In genomic region chr1:244971524-244972216, GRCh38 we compare ENCODE assay signal across 8 cellular contexts.
DNase-seq lines count a peak whose midpoint lies in the region; ATAC-seq and TF ChIP-seq lines count a peak whose summit lies in the region.

No MANE protein-coding gene starts in this region.

- H3K27ac ChIP-seq in heart right ventricle: peak overlapping the region; percentile 97 to 100 (median 100)
- peak overlapping the region; percentile 96 to 100 (median 100) for H3K27ac ChIP-seq in esophagus muscularis mucosa (replicated peaks in 1 of 4)
- H3K27ac ChIP-seq in trophoblast cell (ENCODE audit: low read depth, low read length): peak overlapping the region; percentile 93

- WGBS in heart right ventricle, 2 donors: 19 to 22% methylated on average over 11 of the region's 11 CpGs
- WGBS in esophagus muscularis mucosa: 17% methylated on average over 11 of the region's 11 CpGs
- no CpG with 5 or more reads among the region's 11 CpGs for WGBS in trophoblast cell (ENCODE audit: extremely low coverage, insufficient coverage, insufficient read length)

- H3K23ac ChIP-seq in trophoblast cell (ENCODE audit: low read length): no peak overlapping the region

- no peak overlapping the region for H2AFZ ChIP-seq in trophoblast cell (ENCODE audit: insufficient read depth, low read length, poor library complexity)

- DNase-seq in heart right ventricle (no peak), Right ventricle myocardium inferior (ENCODE audit: missing footprints) (no peak), T-helper 17 cell (no peak), esophagus muscularis mucosa (ENCODE audit: extremely low spot score) (no peak), trophoblast cell (peak in 1 of 2 donors; percentile 38), NAMALWA (ENCODE audit: low spot score) (no peak), 8988T (no peak), NCI-H2029 (lab: John Stamatoyannopoulos, UW) (no peak)

- no peak overlapping the region for H3K9ac ChIP-seq in trophoblast cell (ENCODE audit: low read length)

- no peak overlapping the region for H3K4ac ChIP-seq in trophoblast cell (ENCODE audit: low read depth, low read length)

- TF ChIP-seq POLR2A in esophagus muscularis mucosa (IDR thresholded peaks at IDR 0.05; ENCODE audit: low read depth): no peak

- peak overlapping the region; percentile 99 for H3K27ac Mint-ChIP-seq in T-helper 17 cell

- peak overlapping the region; percentile 95 for H2BK5ac ChIP-seq in trophoblast cell (ENCODE audit: low read depth, low read length, poor library complexity)

- intact Hi-C loops in heart right ventricle (cut with DNase I) (loop anchor here in 8 of 10 donors (1.0 to 10.0 kb wide), 10 partner anchors 71 to 519 kb away; partner anchors contain the start of genes COX20 (in 4 of the 8), ADSS2 (in 2 of the 8), DESI2 (in 1 of the 8) and HNRNPU (in 1 of the 8)), Right ventricle myocardium inferior (cut with DNase I) (loop anchor here (2.0 to 10.0 kb wide), 3 partner anchors 54 to 517 kb away; partner anchors contain the start of gene ADSS2), esophagus muscularis mucosa (cut with DNase I) (loop anchor here (2.0 kb wide), 2 partner anchors 107 to 137 kb away; partner anchors contain the start of genes COX20 and HNRNPU)

- TF ChIP-seq CTCF in heart right ventricle (IDR thresholded peaks at IDR 0.05) (no peak), esophagus muscularis mucosa (IDR thresholded peaks at IDR 0.05) (no peak)

- H4K91ac ChIP-seq in trophoblast cell (ENCODE audit: low read depth, low read length): no peak overlapping the region

- H4K12ac ChIP-seq in trophoblast cell (ENCODE audit: low read depth, low read length): no peak overlapping the region

- no peak for TF ChIP-seq EP300 in esophagus muscularis mucosa (IDR thresholded peaks at IDR 0.05)

- H3K27me3 Mint-ChIP-seq in T-helper 17 cell: no peaks in the 10 kb centered on the region

- H3K18ac ChIP-seq in trophoblast cell (ENCODE audit: low read length): no peak overlapping the region

- H3K4me3 Mint-ChIP-seq in T-helper 17 cell: peak overlapping the region; percentile 97

- H2BK120ac ChIP-seq in trophoblast cell (ENCODE audit: insufficient read depth, low read length, poor library complexity): no peak overlapping the region

- peaks cover 9% of the 10 kb centered on the region for H3K79me2 ChIP-seq in trophoblast cell (ENCODE audit: control insufficient read depth, insufficient read depth, low read length, poor library complexity)

- peaks cover 0 to 26% (median 18%) of the 10 kb centered on the region in 9 donors for H3K4me1 ChIP-seq in heart right ventricle
- peaks cover 17 to 24% (median 22%) of the 10 kb centered on the region in 4 donors for H3K4me1 ChIP-seq in esophagus muscularis mucosa
- H3K4me1 ChIP-seq in trophoblast cell (ENCODE audit: control insufficient read depth in 1 of 2, insufficient read depth in 2 of 2, low read length in 2 of 2): peaks cover 2 to 5% of the 10 kb centered on the region in 2 experiments

- H3K27me3 ChIP-seq in heart right ventricle (no peaks in the 10 kb centered on the region), esophagus muscularis mucosa (peaks cover 0 to 6% (median 0%) of the 10 kb centered on the region in 4 donors), trophoblast cell (ENCODE audit: insufficient read depth, low read length) (no peaks in the 10 kb centered on the region)

- H2AK5ac ChIP-seq in trophoblast cell (ENCODE audit: low read length): no peak overlapping the region

- H3K14ac ChIP-seq in trophoblast cell (ENCODE audit: low read length): no peak overlapping the region

- ATAC-seq in heart right ventricle (no peak), Right ventricle myocardium inferior (no peak), T-helper 17 cell (no peak)

- H3K36me3 ChIP-seq in heart right ventricle: peaks cover 0 to 7% (median 0%) of the 10 kb centered on the region in 9 donors
- no peaks in the 10 kb centered on the region for H3K36me3 ChIP-seq in esophagus muscularis mucosa
- no peaks in the 10 kb centered on the region for H3K36me3 ChIP-seq in trophoblast cell (ENCODE audit: control insufficient read depth in 1 of 2, insufficient read depth in 2 of 2, low read length in 2 of 2)

- no peak overlapping the region for H4K8ac ChIP-seq in trophoblast cell (ENCODE audit: low read depth, low read length)

- no peaks in the 10 kb centered on the region for H3K36me3 Mint-ChIP-seq in T-helper 17 cell (ENCODE audit: low read depth)

- peaks cover 18% of the 10 kb centered on the region for H3K79me1 ChIP-seq in trophoblast cell (ENCODE audit: low read length)

- no peaks in the 10 kb centered on the region for H3K9me3 ChIP-seq in heart right ventricle
- H3K9me3 ChIP-seq in T-helper 17 cell (ENCODE audit: control insufficient read depth, low read length, poor library complexity, severe bottlenecking): no peaks in the 10 kb centered on the region
- H3K9me3 ChIP-seq in esophagus muscularis mucosa: no peaks in the 10 kb centered on the region
- H3K9me3 ChIP-seq in trophoblast cell (ENCODE audit: insufficient read depth, low read depth, low read length): no peaks in the 10 kb centered on the region

- H3K4me3 ChIP-seq in heart right ventricle (peak overlapping the region; percentile 44 to 80 (median 71)), esophagus muscularis mucosa (peak overlapping the region; percentile 82 to 89 (median 88)), trophoblast cell (ENCODE audit: low read depth, low read length) (peak overlapping the region; percentile 80)

- no peak overlapping the region for H2BK12ac ChIP-seq in trophoblast cell (ENCODE audit: low read length)

- H3K4me2 ChIP-seq in trophoblast cell (ENCODE audit: low read length): peak overlapping the region; percentile 93

- H3K4me1 Mint-ChIP-seq in T-helper 17 cell: peaks cover 23% of the 10 kb centered on the region
